In genomic region chr15:78049691-78050440, GRCh38 we compare ENCODE assay signal across 7 cellular contexts. TPM values are rescaled to one million over a fixed set of nuclear protein-coding genes. Genes with fewer than 3 reads are reported as not detected.
DNase-seq lines count a peak whose midpoint lies in the region; ATAC-seq and TF ChIP-seq lines count a peak whose summit lies in the region.

No MANE protein-coding gene starts in this region.

- H3K27me3 ChIP-seq in RWPE2 (ENCODE audit: insufficient read depth, poor library complexity, severe bottlenecking) (no peaks in the 10 kb centered on the region), skeletal muscle satellite cell (ENCODE audit: control insufficient read depth, insufficient read depth, low read length) (no peaks in the 10 kb centered on the region)

- H3K9me3 ChIP-seq in RWPE2 (ENCODE audit: severe bottlenecking) (no peaks in the 10 kb centered on the region), skeletal muscle satellite cell (replicated peaks; ENCODE audit: low read length) (no peaks in the 10 kb centered on the region)

- H3K4me3 ChIP-seq in RWPE2 (ENCODE audit: severe bottlenecking) (no peak overlapping the region), choroid plexus epithelial cell (ENCODE audit: low read depth, low read length) (no peak overlapping the region), skeletal muscle satellite cell (ENCODE audit: low read length) (peak overlapping the region; percentile 15)

- no peak for DNase-seq in RWPE2 (ENCODE audit: low spot score)
- peak; percentile 79 for DNase-seq in choroid plexus epithelial cell (ENCODE audit: low read depth)
- DNase-seq in COLO829 (ENCODE audit: low spot score), result no peak
- DNase-seq in DMS114 treated with DMSO at 0.1 percent for 48 hours (lab: John Stamatoyannopoulos, UW; ENCODE audit: unreplicated experiment), result no peak

- TF ChIP-seq CTCF in RWPE2 (IDR thresholded peaks at IDR 0.05; ENCODE audit: poor library complexity, severe bottlenecking) (no peak), choroid plexus epithelial cell (conservative IDR thresholded peaks at IDR 0.05; ENCODE audit: low read depth, low read length) (no peak)

- peak overlapping the region; percentile 27 for H3K9ac ChIP-seq in skeletal muscle satellite cell (ENCODE audit: low read depth, low read length)

- H3K4me1 ChIP-seq in RWPE2 (ENCODE audit: insufficient read depth, poor library complexity, severe bottlenecking) (peaks cover 4% of the 10 kb centered on the region), skeletal muscle satellite cell (ENCODE audit: control insufficient read depth, insufficient read depth, low read length) (peaks cover 55% of the 10 kb centered on the region)

- H3K27ac ChIP-seq in RWPE2 (ENCODE audit: poor library complexity, severe bottlenecking), result no peak overlapping the region

- H3K4me2 ChIP-seq in skeletal muscle satellite cell (ENCODE audit: low read length), result peak overlapping the region; percentile 49

- peaks cover 75% of the 10 kb centered on the region for H3K36me3 ChIP-seq in RWPE2 (ENCODE audit: low read depth)
- peaks cover 18% of the 10 kb centered on the region for H3K36me3 ChIP-seq in skeletal muscle satellite cell (ENCODE audit: insufficient read depth, low read length)

- ATAC-seq in GM18870 (IDR thresholded peaks at IDR 0.05; ENCODE audit: unreplicated experiment) (peak; percentile 56), HG02870 (IDR thresholded peaks at IDR 0.05; ENCODE audit: unreplicated experiment) (peak; percentile 90), RWPE2 (ENCODE audit: low read depth) (peak; percentile 17; the same call in 1 of the 3 replicates)

RNA-seq across cellular contexts. Expression of gene TBC1D2B, which starts 27.6 kb away (rescaled TPM):
- total RNA-seq in skeletal muscle satellite cell (2012; rRNA removed), result 17.3 and 21.0 TPM in 2 replicates

RNA-seq across cellular contexts. Expression of gene SH2D7, which starts 42.5 kb away (rescaled TPM):
- not detected in 2 replicates for total RNA-seq in skeletal muscle satellite cell (2012; rRNA removed)

Comparison
In these comparisons a context has a peak if more than half of its experiments do, and no peak if none do; other contexts are left out.
1. ATAC-seq: peak in every context shown above with its lines; median percentile 90 in HG02870; 56 in GM18870; 17 in RWPE2.